ENCODE assay signal across 15 cellular contexts in the genomic region with DNA sequence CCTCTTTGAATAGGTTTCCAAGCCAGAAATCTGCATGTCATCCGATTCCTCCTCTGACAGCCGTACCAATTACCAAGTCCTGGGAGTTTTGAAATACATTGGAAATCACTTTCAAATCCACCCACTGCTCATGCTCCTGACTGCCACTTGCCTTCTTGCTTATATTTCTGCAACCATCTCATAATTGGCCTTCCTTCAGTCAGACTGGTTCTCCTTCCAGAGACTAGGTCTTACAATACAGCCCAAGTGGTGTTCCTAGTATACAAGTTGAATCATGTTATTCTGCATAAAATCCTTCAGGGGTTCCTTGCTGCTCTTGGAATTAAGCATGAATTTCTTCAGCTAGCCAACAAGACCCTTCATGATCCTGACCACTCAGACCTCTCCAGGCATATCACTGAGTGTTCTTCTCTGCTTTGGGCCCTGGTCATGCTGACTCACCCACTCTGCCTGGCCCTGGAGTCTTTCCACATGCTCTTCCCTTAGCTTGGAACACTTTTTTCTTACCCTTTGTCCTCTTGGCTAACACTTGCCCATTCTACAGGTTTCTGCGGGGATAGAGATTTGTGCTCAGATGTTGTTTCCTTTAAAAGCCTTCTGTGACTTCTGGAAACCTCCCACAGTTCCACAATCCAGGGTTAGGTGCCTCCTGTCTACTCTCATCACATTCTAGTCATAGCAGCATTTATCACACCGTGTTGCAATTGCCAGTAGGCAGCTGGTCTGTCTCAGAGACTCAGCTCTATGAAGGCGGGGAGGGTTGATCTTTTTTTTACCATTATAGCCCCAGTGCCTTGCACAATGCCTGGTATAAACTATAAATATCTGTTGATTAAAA.
DNase-seq lines count a peak whose midpoint lies in the region; ATAC-seq and TF ChIP-seq lines count a peak whose summit lies in the region.
"Had no signal": no experiment of that assay in that cellular context is flagged by ENCODE, and none has a peak within 500 bp of the region (broad histone marks: within the 10 kb centered on the region; RNA-seq: fewer than 3 reads in every experiment).

No MANE protein-coding gene starts in this region.

- in situ Hi-C loops in GM23248 (cut with MboI) = no loop called here

- H2AFZ ChIP-seq in GM23248 (peak overlapping the region; percentile 30; the same call in 1 of the 2 replicates), hepatocyte (no peak overlapping the region)
- H2AFZ ChIP-seq: parathyroid adenoma had no signal

- H3K9me2 ChIP-seq in GM23248 (ENCODE audit: insufficient read depth) (no peaks in the 10 kb centered on the region), hepatocyte (replicated peaks; ENCODE audit: insufficient read depth) (no peaks in the 10 kb centered on the region)

- H3K9me3 Mint-ChIP-seq in CD4-positive, alpha-beta memory T cell = peaks cover 0 to 4% (median 0%) of the 10 kb centered on the region in 8 donors

- peaks cover 0 to 2% of the 10 kb centered on the region in 2 donors for H3K27me3 Mint-ChIP-seq in CD4-positive, alpha-beta memory T cell

- CTCF ChIA-PET in CD4-positive, alpha-beta memory T cell (lab: Charles Lee; ENCODE audit: partially characterized antibody) = no interaction called here

- H3K9me3 ChIP-seq in GM23248 (ENCODE audit: low read depth) = no peaks in the 10 kb centered on the region
- H3K9me3 ChIP-seq in hepatocyte (ENCODE audit: low read depth) = no peaks in the 10 kb centered on the region
- H3K9me3 ChIP-seq in CD4-positive, alpha-beta memory T cell (ENCODE audit: control insufficient read depth in 1 of 2, low read length in 2 of 2) = no peaks in the 10 kb centered on the region
- H3K9me3 ChIP-seq: gastrocnemius medialis had no signal

- H4K20me1 ChIP-seq in GM23248 (ENCODE audit: insufficient read depth) = no peaks in the 10 kb centered on the region
- no peaks in the 10 kb centered on the region for H4K20me1 ChIP-seq in hepatocyte (ENCODE audit: insufficient read depth, poor library complexity, severe bottlenecking)

- H3K4me2 ChIP-seq in GM23248 (ENCODE audit: unreplicated experiment) (peak overlapping the region; percentile 77), hepatocyte (no peak overlapping the region)

- no peak overlapping the region for H3K27ac Mint-ChIP-seq in CD4-positive, alpha-beta memory T cell

- POLR2A ChIA-PET in CD4-positive, alpha-beta memory T cell (lab: Charles Lee; ENCODE audit: partially characterized antibody) = no interaction called here

- no peaks in the 10 kb centered on the region for H3K79me2 ChIP-seq in GM23248 (ENCODE audit: insufficient read depth)
- no peaks in the 10 kb centered on the region for H3K79me2 ChIP-seq in hepatocyte
- H3K79me2 ChIP-seq: parathyroid adenoma had no signal

- H3F3A ChIP-seq in GM23248 (ENCODE audit: insufficient read depth) = peaks cover 26% of the 10 kb centered on the region

- 10 to 16% methylated on average over 5 of the region's 5 CpGs for whole genome bisulfite sequencing in GM23248 (ENCODE audit: low coverage in 1 of 2, low lambda C conversion rate in 2 of 2, missing lambda C conversion rate in 2 of 2), 2 experiments
- 67% methylated on average over 5 of the region's 5 CpGs for WGBS in hepatocyte (ENCODE audit: low lambda C conversion rate, missing lambda C conversion rate)

- TF ChIP-seq CTCF in hepatocyte (IDR thresholded peaks at IDR 0.05; ENCODE audit: poor library complexity) = no peak

- intact Hi-C loops in CD4-positive, alpha-beta memory T cell (cut with micrococcal nuclease) = no loop called here

- H3K27me3 ChIP-seq in GM23248 (replicated peaks; ENCODE audit: insufficient read depth) (no peaks in the 10 kb centered on the region), hepatocyte (no peaks in the 10 kb centered on the region)
- no peaks in the 10 kb centered on the region for H3K27me3 ChIP-seq in CD4-positive, alpha-beta memory T cell (ENCODE audit: insufficient read depth, low read length)
- H3K27me3 ChIP-seq: gastrocnemius medialis had no signal

- no peaks in the 10 kb centered on the region for H3K4me1 Mint-ChIP-seq in CD4-positive, alpha-beta memory T cell

- DNase-seq in AG08396 (ENCODE audit: low spot score) = peak; percentile 12
- DNase-seq in GM23248 = peak; percentile 79
- DNase-seq in amniotic epithelial cell (ENCODE audit: low read depth) = peak; percentile 61
- peak; percentile 8 for DNase-seq in hepatocyte (ENCODE audit: low spot score)
- no peak for DNase-seq in CD4-positive, alpha-beta memory T cell
- DNase-seq in DMS153 (lab: John Stamatoyannopoulos, UW) = no peak
- DNase-seq in NCI-H345 (lab: John Stamatoyannopoulos, UW) = no peak
- DNase-seq: activated naive CD4-positive, alpha-beta T cell treated with Interleukin-2 at 50 U/mL for 16 hours; gastrocnemius medialis; KBM-7; NCI-H1092 treated with DMSO at 0.1 percent for 48 hours; NK-92 treated with Interleukin-12 subunit alpha and Interleukin-12 subunit beta, amount 100 ng/mL, for 24 hours; stimulated activated CD4-positive, alpha-beta T cell treated with anti-CD3 and anti-CD28 coated beads, Interleukin-2, amount 100 ng/mL, for 48 hours had no signal

- H3K4me3 ChIP-seq in GM23248 = no peak overlapping the region
- H3K4me3 ChIP-seq in hepatocyte = no peak overlapping the region
- no peak overlapping the region for H3K4me3 ChIP-seq in CD4-positive, alpha-beta memory T cell (ENCODE audit: low read length in 2 of 2)
- H3K4me3 ChIP-seq: gastrocnemius medialis had no signal

- H3K27ac ChIP-seq in GM23248 (peak overlapping the region; percentile 52), hepatocyte (no peak overlapping the region)
- no peak overlapping the region for H3K27ac ChIP-seq in CD4-positive, alpha-beta memory T cell (ENCODE audit: low read depth, low read length)
- H3K27ac ChIP-seq: gastrocnemius medialis, parathyroid adenoma had no signal

- H3K36me3 ChIP-seq in GM23248 (ENCODE audit: low read depth) (no peaks in the 10 kb centered on the region), hepatocyte (replicated peaks; ENCODE audit: insufficient read depth, low read depth) (no peaks in the 10 kb centered on the region)
- H3K36me3 ChIP-seq in CD4-positive, alpha-beta memory T cell (ENCODE audit: insufficient read depth, low read length) = no peaks in the 10 kb centered on the region
- H3K36me3 ChIP-seq: gastrocnemius medialis had no signal

- H3K4me1 ChIP-seq in GM23248 (ENCODE audit: insufficient read depth) (peaks cover 32% of the 10 kb centered on the region), hepatocyte (ENCODE audit: insufficient read depth) (no peaks in the 10 kb centered on the region)
- H3K4me1 ChIP-seq in CD4-positive, alpha-beta memory T cell (ENCODE audit: insufficient read depth, low read length) = no peaks in the 10 kb centered on the region
- H3K4me1 ChIP-seq: gastrocnemius medialis, parathyroid adenoma had no signal

- no peaks in the 10 kb centered on the region for H3K36me3 Mint-ChIP-seq in CD4-positive, alpha-beta memory T cell

- H3K9ac ChIP-seq in GM23248 = no peak overlapping the region
- H3K9ac ChIP-seq: parathyroid adenoma had no signal

- ATAC-seq in HG03457 (IDR thresholded peaks at IDR 0.05; ENCODE audit: unreplicated experiment) = no peak
- ATAC-seq: gastrocnemius medialis had no signal

- no peak overlapping the region for H3K4me3 Mint-ChIP-seq in CD4-positive, alpha-beta memory T cell

Comparison
In these comparisons a context has a peak if more than half of its experiments do, and no peak if none do; other contexts are left out.
1. DNase-seq: peak in AG08396 (single experiment), GM23248 (single experiment), amniotic epithelial cell (single experiment) and hepatocyte (single experiment); none in CD4-positive, alpha-beta memory T cell (0 of 5), DMS153 (single experiment) and NCI-H345 (single experiment).